In the genomic region with DNA sequence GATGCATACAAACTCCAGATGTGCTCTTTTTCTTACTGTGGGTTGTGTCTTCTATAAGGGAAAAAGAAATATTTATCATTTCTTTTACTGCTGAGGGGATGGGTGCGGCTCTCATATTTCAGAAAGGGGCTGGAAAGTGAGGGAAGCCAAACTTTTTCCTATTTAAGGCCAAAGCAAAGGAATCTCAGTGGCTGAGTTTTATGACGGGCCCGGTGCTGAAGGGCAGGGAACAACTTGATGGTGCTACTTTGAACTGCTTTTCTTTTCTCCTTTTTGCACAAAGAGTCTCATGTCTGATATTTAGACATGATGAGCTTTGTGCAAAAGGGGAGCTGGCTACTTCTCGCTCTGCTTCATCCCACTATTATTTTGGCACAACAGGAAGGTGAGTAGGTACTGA, we compare ENCODE assay signal across 10 cellular contexts. TPM values are rescaled to one million over a fixed set of nuclear protein-coding genes. Genes with fewer than 3 reads are reported as not detected.
A peak's percentile ranks its signal among the peaks of the same experiment; 100 is the strongest.
DNase-seq lines count a peak whose midpoint lies in the region; ATAC-seq, FAIRE-seq and TF ChIP-seq lines count a peak whose summit lies in the region.
"Had no signal": no experiment of that assay in that cellular context is flagged by ENCODE, and none has a peak within 500 bp of the region (broad histone marks: within the 10 kb centered on the region; RNA-seq: fewer than 3 reads in every experiment).

A gene (plus strand): TSS at position 190 of the 400 bp plus-strand sequence. CDS start 117 bp downstream, at position 307.

- H4K8ac ChIP-seq in neuronal stem cell (ENCODE audit: low read depth, low read length), result no peak within 1 kb of the TSS

- no peak within 1 kb of the TSS for H3K4ac ChIP-seq in neuronal stem cell (ENCODE audit: low read length)

- H2BK15ac ChIP-seq in neuronal stem cell (ENCODE audit: low read length), result no peak within 1 kb of the TSS

- H4K20me1 ChIP-seq in HepG2 (ENCODE audit: insufficient read depth, low read length), result no peaks in the 10 kb centered on the region

- intact Hi-C loops in HepG2 (cut with micrococcal nuclease; ENCODE audit: unreplicated experiment), result no loop called here

- H3K36me3 ChIP-seq in liver (ENCODE audit: control insufficient read depth in 4 of 4, insufficient read depth in 3 of 4, low read depth in 1 of 4, low read length in 3 of 4) (no peaks in the 10 kb centered on the region), HepG2 (replicated peaks in 1 of 2; ENCODE audit: control insufficient read depth in 1 of 2, insufficient read depth in 2 of 2, low read length in 2 of 2) (no peaks in the 10 kb centered on the region), neuronal stem cell (replicated peaks in 1 of 2; ENCODE audit: control insufficient read depth in 2 of 2, insufficient read depth in 2 of 2, low read length in 2 of 2) (no peaks in the 10 kb centered on the region)

- H3K4me1 Mint-ChIP-seq in T-helper 17 cell, result no peaks in the 10 kb centered on the region

- H3K27me3 Mint-ChIP-seq in T-helper 17 cell, result peaks cover 17% of the 10 kb centered on the region

- H3K27ac Mint-ChIP-seq in T-helper 17 cell, result no peak within 1 kb of the TSS
- H3K27ac Mint-ChIP-seq: activated CD8-positive, alpha-beta T cell treated with anti-CD3 and anti-CD28 coated beads for 36 hours had no signal

- POLR2A ChIA-PET in HepG2 (lab: Yijun Ruan, JAX), result no interaction called here

- H3K4me3 ChIP-seq in liver (ENCODE audit: low read depth in 1 of 3, low read length in 3 of 3), result peak within 1 kb of the TSS in 1 of 3 donors; percentile 28
- no peak within 1 kb of the TSS for H3K4me3 ChIP-seq in HepG2 (replicated peaks in 1 of 3; ENCODE audit: insufficient read depth in 1 of 3, low read depth in 2 of 3, low read length in 3 of 3)
- peak within 1 kb of the TSS in 1 of 2 donors; percentile 1 for H3K4me3 ChIP-seq in neuronal stem cell (ENCODE audit: low read length in 2 of 2)

- H3K79me2 ChIP-seq in HepG2 (ENCODE audit: insufficient read depth, low read length), result no peaks in the 10 kb centered on the region

- no peak for FAIRE-seq in HepG2 (lab: Jason Lieb, UNC)
- FAIRE-seq: A204.1 had no signal

- WGBS in liver, result 71% methylated on average over 4 of the region's 4 CpGs
- WGBS in HepG2 (ENCODE audit: low lambda C conversion rate), result 1% methylated on average over 4 of the region's 4 CpGs
- no CpG with 5 or more reads among the region's 4 CpGs for WGBS in neuronal stem cell (ENCODE audit: extremely low coverage in 2 of 2, insufficient read length in 2 of 2, insufficient replicate concordance in 1 of 2), 2 donors

- H3K4me2 ChIP-seq in HepG2 (ENCODE audit: low read depth, low read length) (no peak within 1 kb of the TSS), neuronal stem cell (ENCODE audit: insufficient read depth, low read length, poor library complexity, severe bottlenecking) (no peak within 1 kb of the TSS)

- in situ Hi-C loops in HepG2 (cut with HindIII; ENCODE audit: extremely low pct_ligation_motif_present, low pct_unique_long_range_greater_than_20kb), result no loop called here

- H2BK12ac ChIP-seq in neuronal stem cell (ENCODE audit: low read length), result no peak within 1 kb of the TSS

- ATAC-seq in HepG2 (no peak), HG02798 (IDR thresholded peaks at IDR 0.05; ENCODE audit: poor library complexity, unreplicated experiment) (no peak), T-helper 17 cell (no peak)
- ATAC-seq: activated CD8-positive, alpha-beta T cell treated with anti-CD3 and anti-CD28 coated beads for 36 hours had no signal

- H3K27ac ChIP-seq in liver (ENCODE audit: low read depth in 1 of 2, low read length in 2 of 2), result peak within 1 kb of the TSS in 1 of 2 donors; percentile 27
- no peak within 1 kb of the TSS for H3K27ac ChIP-seq in HepG2 (ENCODE audit: extremely low read length, insufficient read depth, low read length)
- H3K27ac ChIP-seq in neuronal stem cell (replicated peaks; ENCODE audit: low read length), result no peak within 1 kb of the TSS

- DNase-seq in HepG2 (ENCODE audit: low spot score) (no peak), fibroblast of the conjunctiva (ENCODE audit: low read depth) (peak; percentile 91), neuronal stem cell (ENCODE audit: low spot score) (no peak), MV-4-11 (lab: John Stamatoyannopoulos, UW) (no peak), T-helper 17 cell (no peak), UCSD-AML1 (lab: John Stamatoyannopoulos, UW; ENCODE audit: unreplicated experiment) (no peak)
- DNase-seq: activated CD8-positive, alpha-beta T cell treated with anti-CD3 and anti-CD28 coated beads for 36 hours had no signal

- BruUV-seq in HepG2 (replicated peaks; lab: Mats Ljungman, UMichigan), result no TSS peak

- no peak within 1 kb of the TSS for H3K14ac ChIP-seq in neuronal stem cell (ENCODE audit: low read length)

- H2AFZ ChIP-seq in HepG2 (ENCODE audit: low read length) (no peak within 1 kb of the TSS), neuronal stem cell (ENCODE audit: low read length) (peak within 1 kb of the TSS; percentile 59)

- TF ChIP-seq CTCF in liver (IDR thresholded peaks at IDR 0.05; ENCODE audit: low read depth, low read length, missing input control), result no peak
- TF ChIP-seq CTCF in HepG2 (CRISPR knock-in tag; IDR thresholded peaks at IDR 0.05), result no peak

- no peaks in the 10 kb centered on the region for H3K79me1 ChIP-seq in neuronal stem cell (ENCODE audit: low read depth, low read length)

- H3K9ac ChIP-seq in liver (ENCODE audit: low read depth in 1 of 2, low read length in 2 of 2) (peak within 1 kb of the TSS in 1 of 2 donors; percentile 13), HepG2 (ENCODE audit: insufficient read depth, low read depth, low read length) (no peak within 1 kb of the TSS), neuronal stem cell (ENCODE audit: low read depth, low read length, poor library complexity) (no peak within 1 kb of the TSS)

- no peaks in the 10 kb centered on the region for H3K4me1 ChIP-seq in liver (ENCODE audit: control insufficient read depth in 4 of 4, insufficient read depth in 4 of 4, low read length in 3 of 4)
- no peaks in the 10 kb centered on the region for H3K4me1 ChIP-seq in HepG2 (ENCODE audit: insufficient read depth, low read length)
- peaks cover 0 to 8% of the 10 kb centered on the region in 2 donors for H3K4me1 ChIP-seq in neuronal stem cell (ENCODE audit: control insufficient read depth in 2 of 2, insufficient read depth in 1 of 2, low read depth in 1 of 2, low read length in 2 of 2)

- H2AK5ac ChIP-seq in neuronal stem cell (ENCODE audit: low read depth, low read length), result no peak within 1 kb of the TSS

- H4K91ac ChIP-seq in neuronal stem cell (ENCODE audit: low read depth, low read length, poor library complexity), result no peak within 1 kb of the TSS

- H3K4me3 Mint-ChIP-seq in T-helper 17 cell, result no peak within 1 kb of the TSS
- H3K4me3 Mint-ChIP-seq: activated CD8-positive, alpha-beta T cell treated with anti-CD3 and anti-CD28 coated beads for 36 hours had no signal

- H3K9me3 ChIP-seq in liver (ENCODE audit: control insufficient read depth in 4 of 4, low read length in 3 of 4) (no peaks in the 10 kb centered on the region), HepG2 (ENCODE audit: low read length) (no peaks in the 10 kb centered on the region), neuronal stem cell (replicated peaks in 1 of 2; ENCODE audit: control insufficient read depth in 2 of 2, insufficient read depth in 1 of 2, low read depth in 1 of 2, low read length in 2 of 2) (no peaks in the 10 kb centered on the region), T-helper 17 cell (ENCODE audit: control insufficient read depth, low read length, poor library complexity, severe bottlenecking) (no peaks in the 10 kb centered on the region)

- no peak within 1 kb of the TSS for H3K23ac ChIP-seq in neuronal stem cell (ENCODE audit: low read depth, low read length, poor library complexity)

- H3K27me3 ChIP-seq in liver (ENCODE audit: control insufficient read depth in 4 of 4, insufficient read depth in 4 of 4, low read length in 3 of 4) (peaks cover 0 to 3% (median 0%) of the 10 kb centered on the region in 4 donors), HepG2 (ENCODE audit: control insufficient read depth in 1 of 2, insufficient read depth in 2 of 2, low read length in 2 of 2) (no peaks in the 10 kb centered on the region), neuronal stem cell (ENCODE audit: control insufficient read depth in 3 of 3, insufficient read depth in 3 of 3, low read depth in 1 of 3, low read length in 3 of 3) (no peaks in the 10 kb centered on the region)

- H3K18ac ChIP-seq in neuronal stem cell (ENCODE audit: low read length), result no peak within 1 kb of the TSS

- no peak within 1 kb of the TSS for H2BK5ac ChIP-seq in neuronal stem cell (ENCODE audit: low read length)

- TF ChIP-seq RAD21 in liver (IDR thresholded peaks at IDR 0.05) (no peak), HepG2 (CRISPR knock-in tag; IDR thresholded peaks at IDR 0.05) (no peak)

- CTCF ChIA-PET in HepG2 (lab: Yijun Ruan, JAX; ENCODE audit: low intra/inter-chr PET ratio, low total read pairs), result no interaction called here

- H3K36me3 Mint-ChIP-seq in T-helper 17 cell (ENCODE audit: low read depth), result no peaks in the 10 kb centered on the region

- H2BK120ac ChIP-seq in neuronal stem cell (ENCODE audit: low read depth, low read length), result no peak within 1 kb of the TSS

- no peak for TF ChIP-seq POLR2A in HepG2 (IDR thresholded peaks at IDR 0.05; ENCODE audit: insufficient read depth in 1 of 2, low read depth in 2 of 2, low read length in 2 of 2)

- TF ChIP-seq EP300 in HepG2 (IDR thresholded peaks at IDR 0.05; ENCODE audit: low read depth in 2 of 2, low read length in 2 of 2) (no peak), HepG2 (CRISPR knock-in tag; IDR thresholded peaks at IDR 0.05; ENCODE audit: borderline replicate concordance) (no peak)

RNA-seq across cellular contexts. Expression of the gene that starts here (rescaled TPM):
- 100 to 1,000 TPM; 107 to 207 TPM for total RNA-seq in liver
- 10 to 100 TPM; 21.4 to 80.2 TPM for polyA plus RNA-seq in liver
- 0.03 and 0.04 TPM in 2 replicates for total RNA-seq in HepG2 (2016; rRNA removed; fragmentation: Illumina TruSeq; extraction: Trizol)
- total RNA-seq in HepG2 (2016; cell fraction: cytosol; rRNA removed; fragmentation: Illumina TruSeq; extraction: Trizol; ENCODE audit: low read depth), result not detected in 2 replicates
- total RNA-seq in HepG2 (2016; cell fraction: insoluble cytoplasmic fraction; rRNA removed; fragmentation: Illumina TruSeq; extraction: Trizol), result 0.04 and 0.07 TPM in 2 replicates
- not detected in 2 replicates for total RNA-seq in HepG2 (2016; cell fraction: membrane; rRNA removed; fragmentation: Illumina TruSeq; extraction: Trizol)
- not detected in 2 replicates for total RNA-seq in HepG2 (2016; cell fraction: nucleus; rRNA removed; fragmentation: Illumina TruSeq; extraction: Trizol)
- polyA plus RNA-seq in HepG2 (2011; rRNA removed), result 0.01 TPM in 1 of 2 replicates, not detected in the other
- not detected in 2 replicates for polyA plus RNA-seq in HepG2 (2011; cell fraction: cytosol; rRNA removed)
- 0.07 and 0.08 TPM in 2 replicates for polyA plus RNA-seq in HepG2 (2011; cell fraction: nucleus; rRNA removed)
- polyA plus RNA-seq in HepG2 (2012), result not detected in 2 replicates
- not detected in 2 replicates for polyA plus RNA-seq in HepG2 (2016; cell fraction: cytosol; fragmentation: Illumina TruSeq; extraction: Trizol; ENCODE audit: low read depth)
- polyA plus RNA-seq in HepG2 (2016; cell fraction: insoluble cytoplasmic fraction; fragmentation: Illumina TruSeq; extraction: Trizol; ENCODE audit: low read depth), result not detected in 2 replicates
- not detected in 2 replicates for polyA plus RNA-seq in HepG2 (2016; cell fraction: membrane; fragmentation: Illumina TruSeq; extraction: Trizol; ENCODE audit: low read depth)
- polyA plus RNA-seq in HepG2 (2016; cell fraction: nucleus; fragmentation: Illumina TruSeq; extraction: Trizol; ENCODE audit: insufficient read depth, low read depth), result 0.11 TPM in 1 of 2 replicates, not detected in the other
- polyA minus RNA-seq in HepG2 (2011; rRNA and poly(A)+ RNA removed; ENCODE audit: low replicate concordance), result 0.02 TPM in 1 of 2 replicates, not detected in the other
- polyA minus RNA-seq in HepG2 (2011; cell fraction: cytosol; rRNA and poly(A)+ RNA removed), result not detected in 2 replicates
- not detected in 2 replicates for polyA minus RNA-seq in HepG2 (2011; cell fraction: nucleus; rRNA and poly(A)+ RNA removed)
- 0.06 TPM for polyA plus RNA-seq in neuronal stem cell (2013, experiment 1 of 2)
- polyA plus RNA-seq in neuronal stem cell (2013, experiment 2 of 2), result 0.11 TPM
- under 1 TPM in 1 of 2 donors, not detected in 1; 0.12 TPM for total RNA-seq in T-helper 17 cell
- total RNA-seq: activated CD8-positive, alpha-beta T cell treated with anti-CD3 and anti-CD28 coated beads for 36 hours had no signal

Comparison
In these comparisons a context has a peak if more than half of its experiments do, and no peak if none do; other contexts are left out.
1. RNA of the gene that starts here (total RNA-seq): 107 to 207 TPM in liver; 0.12 TPM in T-helper 17 cell and 0.03 to 0.07 TPM in HepG2; every median in the first group is over 10 times any median in the second.
2. RNA of the gene that starts here (polyA plus RNA-seq): 21.4 to 80.2 TPM in liver; 0.01 to 0.11 TPM in HepG2; every median in the first group is over 10 times any median in the second.